Comparison of ENCODE assay signal across 9 cellular contexts in the genomic region with DNA sequence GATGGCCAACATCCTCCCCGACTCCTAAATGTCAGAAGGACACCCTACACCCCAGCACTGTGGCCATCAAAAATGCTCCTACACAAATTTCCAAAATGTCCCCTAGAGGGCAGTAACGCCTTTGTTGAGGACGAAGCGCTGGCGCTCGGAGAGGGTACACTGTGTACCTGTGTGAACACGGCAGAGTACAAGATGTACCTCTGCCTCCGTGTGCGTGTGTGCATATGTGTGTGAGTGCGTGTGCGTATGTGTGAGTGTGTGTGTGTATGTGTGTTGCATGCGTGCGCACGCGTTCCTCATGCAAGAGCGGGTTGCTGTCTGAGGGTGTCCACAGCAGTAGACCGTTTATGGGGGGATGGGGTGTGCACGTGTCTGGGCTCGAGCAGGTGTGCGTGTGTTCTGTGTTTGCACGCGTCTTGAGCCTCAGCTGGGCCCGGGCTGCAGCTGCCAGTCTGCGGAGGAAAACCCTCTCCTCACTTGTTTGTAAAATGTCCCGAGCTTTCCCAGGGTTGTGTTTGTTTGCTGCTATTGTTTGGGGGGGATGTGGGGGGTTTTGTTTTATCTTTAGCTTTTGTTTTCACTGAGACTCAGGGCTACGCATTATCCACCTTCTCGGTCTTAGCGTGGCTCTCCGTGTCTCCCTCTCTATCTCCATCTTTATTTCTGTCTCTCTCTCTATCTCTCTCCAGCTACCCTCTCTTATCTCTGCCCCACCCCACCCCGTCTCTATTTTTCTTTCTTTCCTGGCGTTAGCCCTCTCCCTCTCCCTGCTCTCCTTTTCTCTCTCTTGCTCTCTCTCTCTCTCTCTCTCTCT.
DNase-seq lines count a peak whose midpoint lies in the region; ATAC-seq and TF ChIP-seq lines count a peak whose summit lies in the region.
"Had no signal": no experiment of that assay in that cellular context is flagged by ENCODE, and none has a peak within 500 bp of the region (broad histone marks: within the 10 kb centered on the region; RNA-seq: fewer than 3 reads in every experiment).

No MANE protein-coding gene starts in this region.

- DNase-seq in AG08396 (ENCODE audit: low spot score) (peak; percentile 53), NCI-H2081 (lab: John Stamatoyannopoulos, UW) (peak; percentile 87 to 88)
- peak in 1 of 2 donors; percentile 60 for DNase-seq in central memory CD8-positive, alpha-beta T cell (ENCODE audit: low spot score in 2 of 2)
- DNase-seq in stimulated activated CD4-positive, alpha-beta T cell treated with anti-CD3 and anti-CD28 coated beads, Interleukin-2, amount 100 ng/mL, for 4 hours (ENCODE audit: low read depth) = peak; percentile 62

- H3K27ac Mint-ChIP-seq in central memory CD8-positive, alpha-beta T cell (ENCODE audit: low read depth) = peak overlapping the region; percentile 93

- no peaks in the 10 kb centered on the region for H3K27me3 Mint-ChIP-seq in central memory CD8-positive, alpha-beta T cell

- H3K27me3 ChIP-seq in layer of hippocampus (ENCODE audit: control insufficient read depth, insufficient read depth, low read length) = no peaks in the 10 kb centered on the region
- H3K27me3 ChIP-seq: SJSA1 had no signal

- peak; percentile 61 for TF ChIP-seq CTCF in VCaP (conservative IDR thresholded peaks at IDR 0.05)

- H3K36me3 Mint-ChIP-seq in central memory CD8-positive, alpha-beta T cell (ENCODE audit: insufficient read depth) = peaks cover 7% of the 10 kb centered on the region

- H3K4me1 Mint-ChIP-seq in central memory CD8-positive, alpha-beta T cell = peaks cover 14% of the 10 kb centered on the region

- H3K27ac ChIP-seq in VCaP (peak overlapping the region; percentile 42), layer of hippocampus (ENCODE audit: low read depth, low read length) (peak overlapping the region; percentile 52)
- H3K27ac ChIP-seq: SJSA1 had no signal

- ATAC-seq in GM18511 (IDR thresholded peaks at IDR 0.05; ENCODE audit: unreplicated experiment) (peak; percentile 86), HG02970 (IDR thresholded peaks at IDR 0.05; ENCODE audit: low FRiP score, unreplicated experiment) (peak; percentile 65)
- peak; percentile 93 for ATAC-seq in central memory CD8-positive, alpha-beta T cell (replicated peaks; ENCODE audit: extremely low read depth, poor library complexity, severe bottlenecking)

- no peaks in the 10 kb centered on the region for H3K9me3 Mint-ChIP-seq in central memory CD8-positive, alpha-beta T cell

- peak overlapping the region; percentile 74 for H3K4me3 Mint-ChIP-seq in central memory CD8-positive, alpha-beta T cell
